ENCODE assay signal across 1 cellular context in genomic region chr14:32576088-32576795, GRCh38.
TF ChIP-seq lines count a peak whose summit lies in the region.

No MANE protein-coding gene starts in this region.

TF ChIP-seq in HepG2, 621 proteins besides CTCF, POLR2A, EP300 and RAD21 (continued from another document and continues in another):
- TF ChIP-seq, protein P1, sequence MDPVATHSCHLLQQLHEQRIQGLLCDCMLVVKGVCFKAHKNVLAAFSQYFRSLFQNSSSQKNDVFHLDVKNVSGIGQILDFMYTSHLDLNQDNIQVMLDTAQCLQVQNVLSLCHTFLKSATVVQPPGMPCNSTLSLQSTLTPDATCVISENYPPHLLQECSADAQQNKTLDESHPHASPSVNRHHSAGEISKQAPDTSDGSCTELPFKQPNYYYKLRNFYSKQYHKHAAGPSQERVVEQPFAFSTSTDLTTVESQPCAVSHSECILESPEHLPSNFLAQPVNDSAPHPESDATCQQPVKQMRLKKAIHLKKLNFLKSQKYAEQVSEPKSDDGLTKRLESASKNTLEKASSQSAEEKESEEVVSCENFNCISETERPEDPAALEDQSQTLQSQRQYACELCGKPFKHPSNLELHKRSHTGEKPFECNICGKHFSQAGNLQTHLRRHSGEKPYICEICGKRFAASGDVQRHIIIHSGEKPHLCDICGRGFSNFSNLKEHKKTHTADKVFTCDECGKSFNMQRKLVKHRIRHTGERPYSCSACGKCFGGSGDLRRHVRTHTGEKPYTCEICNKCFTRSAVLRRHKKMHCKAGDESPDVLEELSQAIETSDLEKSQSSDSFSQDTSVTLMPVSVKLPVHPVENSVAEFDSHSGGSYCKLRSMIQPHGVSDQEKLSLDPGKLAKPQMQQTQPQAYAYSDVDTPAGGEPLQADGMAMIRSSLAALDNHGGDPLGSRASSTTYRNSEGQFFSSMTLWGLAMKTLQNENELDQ (CRISPR knock-in tag; IDR thresholded peaks at IDR 0.05; ENCODE audit: borderline replicate concordance) = no peak
- TF ChIP-seq RARG (CRISPR knock-in tag; IDR thresholded peaks at IDR 0.05; ENCODE audit: low read depth) (no peak), ATF7 (IDR thresholded peaks at IDR 0.05) (no peak), ATF7 (CRISPR knock-in tag; IDR thresholded peaks at IDR 0.05) (no peak), RFXANK (CRISPR knock-in tag; IDR thresholded peaks at IDR 0.05) (peak; percentile 32; the same call in 1 of the 2 replicates), KLF16 (CRISPR knock-in tag; IDR thresholded peaks at IDR 0.05) (peak in 1 of 2 experiments; percentile 74; a peak in 1 of 4 replicates), GATAD1 (CRISPR knock-in tag; IDR thresholded peaks at IDR 0.05) (peak; percentile 35; the same call in 1 of the 2 replicates), CSRNP2 (CRISPR knock-in tag; conservative IDR thresholded peaks at IDR 0.05; ENCODE audit: low read depth) (no peak), ZBTB42 (CRISPR knock-in tag; IDR thresholded peaks at IDR 0.05) (no peak), SP140L (CRISPR knock-in tag; IDR thresholded peaks at IDR 0.05; ENCODE audit: borderline replicate concordance) (0 out of 2 replicates have a peak, but pooled peaks have one; percentile 68), ZFP36L1 (CRISPR knock-in tag; IDR thresholded peaks at IDR 0.05) (peak; percentile 47; the same call in 1 of the 2 replicates), SYNCRIP (IDR thresholded peaks at IDR 0.05; ENCODE audit: insufficient read depth, low read depth, low read length) (no peak), HDAC6 (IDR thresholded peaks at IDR 0.05; ENCODE audit: low read depth, low read length) (no peak), ZNF644 (CRISPR knock-in tag; IDR thresholded peaks at IDR 0.05; ENCODE audit: low read depth) (no peak), DNMT1 (CRISPR knock-in tag; IDR thresholded peaks at IDR 0.05) (no peak), PRMT3 (CRISPR knock-in tag; IDR thresholded peaks at IDR 0.05; ENCODE audit: borderline replicate concordance, low read depth) (no peak), RARA (CRISPR knock-in tag; IDR thresholded peaks at IDR 0.05) (0 out of 2 replicates have a peak, but pooled peaks have one; percentile 16), ZNF263 (CRISPR knock-in tag; IDR thresholded peaks at IDR 0.05) (no peak), ZNF652 (CRISPR knock-in tag; IDR thresholded peaks at IDR 0.05; ENCODE audit: borderline replicate concordance, low read depth) (peak; percentile 73), HMGXB4 (CRISPR knock-in tag; IDR thresholded peaks at IDR 0.05; ENCODE audit: borderline replicate concordance in 1 of 2, low read depth in 1 of 2) (peak in 1 of 2 experiments; percentile 71; a peak in 2 of 4 replicates), ZNF614 (CRISPR knock-in tag; IDR thresholded peaks at IDR 0.05; ENCODE audit: borderline replicate concordance) (peak; percentile 33; the same call in 1 of the 2 replicates), ZBTB8A (CRISPR knock-in tag; IDR thresholded peaks at IDR 0.05; ENCODE audit: borderline replicate concordance, low read depth) (no peak), NCOA2 (CRISPR knock-in tag; IDR thresholded peaks at IDR 0.05) (0 out of 2 replicates have a peak, but pooled peaks have one; percentile 43), GATAD2A (CRISPR knock-in tag; IDR thresholded peaks at IDR 0.05) (0 out of 2 replicates have a peak, but pooled peaks have one; percentile 18), IRF2 (CRISPR knock-in tag; IDR thresholded peaks at IDR 0.05) (peak; percentile 70), SKI (IDR thresholded peaks at IDR 0.05; ENCODE audit: partially characterized antibody) (no peak), HOXA5 (CRISPR knock-in tag; IDR thresholded peaks at IDR 0.05) (0 out of 2 replicates have a peak, but pooled peaks have one; percentile 45), ATM (IDR thresholded peaks at IDR 0.05; ENCODE audit: borderline replicate concordance) (no peak), TSC22D2 (CRISPR knock-in tag; IDR thresholded peaks at IDR 0.05; ENCODE audit: borderline replicate concordance) (0 out of 2 replicates have a peak, but pooled peaks have one; percentile 50), SIX1 (CRISPR knock-in tag; IDR thresholded peaks at IDR 0.05; ENCODE audit: borderline replicate concordance) (no peak), ZNF207 (IDR thresholded peaks at IDR 0.05; ENCODE audit: borderline replicate concordance) (no peak), ZFX (CRISPR knock-in tag; IDR thresholded peaks at IDR 0.05; ENCODE audit: low read depth) (no peak), FOXA3 (CRISPR knock-in tag; IDR thresholded peaks at IDR 0.05) (0 out of 2 replicates have a peak, but pooled peaks have one; percentile 18), ZNF556 (CRISPR knock-in tag; IDR thresholded peaks at IDR 0.05; ENCODE audit: borderline replicate concordance) (no peak), NFE2L2 (IDR thresholded peaks at IDR 0.05; ENCODE audit: low read length) (peak; percentile 18; the same call in 1 of the 2 replicates), POLR2AphosphoS2 (IDR thresholded peaks at IDR 0.05; ENCODE audit: low read depth, low read length) (no peak), TEAD3 (CRISPR knock-in tag; optimal IDR thresholded peaks at IDR 0.05; ENCODE audit: borderline replicate concordance) (peak; percentile 42), MXD4 (CRISPR knock-in tag; IDR thresholded peaks at IDR 0.05) (0 out of 2 replicates have a peak, but pooled peaks have one; percentile 40), ZNF460 (CRISPR knock-in tag; IDR thresholded peaks at IDR 0.05; ENCODE audit: borderline replicate concordance) (no peak), PATZ1 (CRISPR knock-in tag; IDR thresholded peaks at IDR 0.05) (no peak), MYNN (CRISPR knock-in tag; IDR thresholded peaks at IDR 0.05; ENCODE audit: low read depth) (no peak; the same call in 1 of the 2 replicates), XBP1 (CRISPR knock-in tag; IDR thresholded peaks at IDR 0.05) (no peak), TP53 (CRISPR knock-in tag; conservative IDR thresholded peaks at IDR 0.05) (no peak)
- TF ChIP-seq, protein P2, sequence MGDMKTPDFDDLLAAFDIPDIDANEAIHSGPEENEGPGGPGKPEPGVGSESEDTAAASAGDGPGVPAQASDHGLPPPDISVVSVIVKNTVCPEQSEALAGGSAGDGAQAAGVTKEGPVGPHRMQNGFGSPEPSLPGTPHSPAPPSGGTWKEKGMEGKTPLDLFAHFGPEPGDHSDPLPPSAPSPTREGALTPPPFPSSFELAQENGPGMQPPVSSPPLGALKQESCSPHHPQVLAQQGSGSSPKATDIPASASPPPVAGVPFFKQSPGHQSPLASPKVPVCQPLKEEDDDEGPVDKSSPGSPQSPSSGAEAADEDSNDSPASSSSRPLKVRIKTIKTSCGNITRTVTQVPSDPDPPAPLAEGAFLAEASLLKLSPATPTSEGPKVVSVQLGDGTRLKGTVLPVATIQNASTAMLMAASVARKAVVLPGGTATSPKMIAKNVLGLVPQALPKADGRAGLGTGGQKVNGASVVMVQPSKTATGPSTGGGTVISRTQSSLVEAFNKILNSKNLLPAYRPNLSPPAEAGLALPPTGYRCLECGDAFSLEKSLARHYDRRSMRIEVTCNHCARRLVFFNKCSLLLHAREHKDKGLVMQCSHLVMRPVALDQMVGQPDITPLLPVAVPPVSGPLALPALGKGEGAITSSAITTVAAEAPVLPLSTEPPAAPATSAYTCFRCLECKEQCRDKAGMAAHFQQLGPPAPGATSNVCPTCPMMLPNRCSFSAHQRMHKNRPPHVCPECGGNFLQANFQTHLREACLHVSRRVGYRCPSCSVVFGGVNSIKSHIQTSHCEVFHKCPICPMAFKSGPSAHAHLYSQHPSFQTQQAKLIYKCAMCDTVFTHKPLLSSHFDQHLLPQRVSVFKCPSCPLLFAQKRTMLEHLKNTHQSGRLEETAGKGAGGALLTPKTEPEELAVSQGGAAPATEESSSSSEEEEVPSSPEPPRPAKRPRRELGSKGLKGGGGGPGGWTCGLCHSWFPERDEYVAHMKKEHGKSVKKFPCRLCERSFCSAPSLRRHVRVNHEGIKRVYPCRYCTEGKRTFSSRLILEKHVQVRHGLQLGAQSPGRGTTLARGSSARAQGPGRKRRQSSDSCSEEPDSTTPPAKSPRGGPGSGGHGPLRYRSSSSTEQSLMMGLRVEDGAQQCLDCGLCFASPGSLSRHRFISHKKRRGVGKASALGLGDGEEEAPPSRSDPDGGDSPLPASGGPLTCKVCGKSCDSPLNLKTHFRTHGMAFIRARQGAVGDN (CRISPR knock-in tag; IDR thresholded peaks at IDR 0.05) = no peak
- TF ChIP-seq, protein P3, sequence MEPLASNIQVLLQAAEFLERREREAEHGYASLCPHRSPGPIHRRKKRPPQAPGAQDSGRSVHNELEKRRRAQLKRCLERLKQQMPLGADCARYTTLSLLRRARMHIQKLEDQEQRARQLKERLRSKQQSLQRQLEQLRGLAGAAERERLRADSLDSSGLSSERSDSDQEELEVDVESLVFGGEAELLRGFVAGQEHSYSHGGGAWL (CRISPR knock-in tag; IDR thresholded peaks at IDR 0.05) = no peak
- TF ChIP-seq, protein P4, sequence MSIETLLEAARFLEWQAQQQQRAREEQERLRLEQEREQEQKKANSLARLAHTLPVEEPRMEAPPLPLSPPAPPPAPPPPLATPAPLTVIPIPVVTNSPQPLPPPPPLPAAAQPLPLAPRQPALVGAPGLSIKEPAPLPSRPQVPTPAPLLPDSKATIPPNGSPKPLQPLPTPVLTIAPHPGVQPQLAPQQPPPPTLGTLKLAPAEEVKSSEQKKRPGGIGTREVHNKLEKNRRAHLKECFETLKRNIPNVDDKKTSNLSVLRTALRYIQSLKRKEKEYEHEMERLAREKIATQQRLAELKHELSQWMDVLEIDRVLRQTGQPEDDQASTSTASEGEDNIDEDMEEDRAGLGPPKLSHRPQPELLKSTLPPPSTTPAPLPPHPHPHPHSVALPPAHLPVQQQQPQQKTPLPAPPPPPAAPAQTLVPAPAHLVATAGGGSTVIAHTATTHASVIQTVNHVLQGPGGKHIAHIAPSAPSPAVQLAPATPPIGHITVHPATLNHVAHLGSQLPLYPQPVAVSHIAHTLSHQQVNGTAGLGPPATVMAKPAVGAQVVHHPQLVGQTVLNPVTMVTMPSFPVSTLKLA (IDR thresholded peaks at IDR 0.05) = no peak
- TF ChIP-seq, protein P5, sequence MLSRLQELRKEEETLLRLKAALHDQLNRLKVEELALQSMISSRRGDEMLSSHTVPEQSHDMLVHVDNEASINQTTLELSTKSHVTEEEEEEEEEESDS (CRISPR knock-in tag; IDR thresholded peaks at IDR 0.05; ENCODE audit: borderline replicate concordance) = no peak
- TF ChIP-seq, protein P6, sequence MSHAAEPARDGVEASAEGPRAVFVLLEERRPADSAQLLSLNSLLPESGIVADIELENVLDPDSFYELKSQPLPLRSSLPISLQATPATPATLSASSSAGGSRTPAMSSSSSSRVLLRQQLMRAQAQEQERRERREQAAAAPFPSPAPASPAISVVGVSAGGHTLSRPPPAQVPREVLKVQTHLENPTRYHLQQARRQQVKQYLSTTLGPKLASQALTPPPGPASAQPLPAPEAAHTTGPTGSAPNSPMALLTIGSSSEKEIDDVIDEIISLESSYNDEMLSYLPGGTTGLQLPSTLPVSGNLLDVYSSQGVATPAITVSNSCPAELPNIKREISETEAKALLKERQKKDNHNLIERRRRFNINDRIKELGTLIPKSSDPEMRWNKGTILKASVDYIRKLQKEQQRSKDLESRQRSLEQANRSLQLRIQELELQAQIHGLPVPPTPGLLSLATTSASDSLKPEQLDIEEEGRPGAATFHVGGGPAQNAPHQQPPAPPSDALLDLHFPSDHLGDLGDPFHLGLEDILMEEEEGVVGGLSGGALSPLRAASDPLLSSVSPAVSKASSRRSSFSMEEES (CRISPR knock-in tag; IDR thresholded peaks at IDR 0.05) = no peak
